ENCODE assay signal across 16 cellular contexts in genomic region chr3:14147063-14147435, GRCh38. TPM values are rescaled to one million over a fixed set of nuclear protein-coding genes. Genes with fewer than 3 reads are reported as not detected.
A peak's percentile ranks its signal among the peaks of the same experiment; 100 is the strongest.
DNase-seq lines count a peak whose midpoint lies in the region; ATAC-seq and TF ChIP-seq lines count a peak whose summit lies in the region.
"Had no signal": no experiment of that assay in that cellular context is flagged by ENCODE, and none has a peak within 500 bp of the region (broad histone marks: within the 10 kb centered on the region; RNA-seq: fewer than 3 reads in every experiment).

No MANE protein-coding gene starts in this region.

- H3K4me3 ChIP-seq in heart right ventricle: no peak overlapping the region
- no peak overlapping the region for H3K4me3 ChIP-seq in coronary artery
- H3K4me3 ChIP-seq in neutrophil (ENCODE audit: low read depth in 1 of 2, low read length in 1 of 2): peak overlapping the region in 1 of 2 experiments; percentile 11
- H3K4me3 ChIP-seq: PC-9, tibial nerve had no signal

- H3K9me3 ChIP-seq in heart right ventricle: no peaks in the 10 kb centered on the region
- H3K9me3 ChIP-seq in neutrophil: no peaks in the 10 kb centered on the region
- H3K9me3 ChIP-seq: tibial nerve had no signal

- no peak for ATAC-seq in heart right ventricle
- ATAC-seq in GM18909 (IDR thresholded peaks at IDR 0.05; ENCODE audit: poor library complexity, unreplicated experiment): no peak
- ATAC-seq: foreskin keratinocyte, sciatic nerve had no signal

- peak; percentile 58 for DNase-seq in cardiac septum (ENCODE audit: low spot score)
- no peak for DNase-seq in heart right ventricle
- peak; percentile 62 for DNase-seq in coronary artery (ENCODE audit: low spot score)
- DNase-seq in DMS53 (lab: John Stamatoyannopoulos, UW): no peak
- no peak for DNase-seq in effector CD8-positive, alpha-beta T cell (lab: John Stamatoyannopoulos, UW)
- DNase-seq in NCI-H2171 treated with DMSO at 0.1 percent for 48 hours (lab: John Stamatoyannopoulos, UW): no peak
- DNase-seq: activated CD4-positive, alpha-beta T cell treated with anti-CD3 and anti-CD28 coated beads, Interleukin-2, amount 50 U/mL, for 4 hours; activated naive CD4-positive, alpha-beta T cell treated with Interleukin-2 at 50 U/mL for 16 hours; DMS153; foreskin keratinocyte; NCI-H446; PC-9 had no signal

- H3K27ac ChIP-seq in heart right ventricle: peak overlapping the region in 1 of 10 donors; percentile 33
- H3K27ac ChIP-seq in coronary artery: peak overlapping the region; percentile 81 to 95
- peak overlapping the region; percentile 99 for H3K27ac ChIP-seq in neutrophil
- H3K27ac ChIP-seq: foreskin keratinocyte, PC-9 had no signal

- H3K27me3 ChIP-seq in heart right ventricle (no peaks in the 10 kb centered on the region), neutrophil (no peaks in the 10 kb centered on the region)
- H3K27me3 ChIP-seq: foreskin keratinocyte, tibial nerve had no signal

- H3K36me3 ChIP-seq in heart right ventricle (peaks cover 0 to 74% (median 50%) of the 10 kb centered on the region in 9 donors), neutrophil (peaks cover 57% of the 10 kb centered on the region)

- WGBS in heart right ventricle, 2 donors: 90 to 94% methylated on average over 5 of the region's 5 CpGs

- H3K4me1 ChIP-seq in heart right ventricle: peaks cover 9 to 56% (median 35%) of the 10 kb centered on the region in 9 donors
- peaks cover 48 to 49% of the 10 kb centered on the region in 2 experiments for H3K4me1 ChIP-seq in neutrophil (ENCODE audit: control insufficient read depth in 1 of 2, insufficient read depth in 1 of 2, low read depth in 1 of 2, low read length in 1 of 2)

- TF ChIP-seq CTCF in heart right ventricle (IDR thresholded peaks at IDR 0.05) (no peak), coronary artery (IDR thresholded peaks at IDR 0.05) (no peak), neutrophil (IDR thresholded peaks at IDR 0.05) (no peak)

- intact Hi-C loops in cardiac septum (cut with DNase I) (no loop called here), heart right ventricle (cut with DNase I) (no loop called here)

RNA-seq across cellular contexts. Expression of gene TMEM43, which starts 22.2 kb away (rescaled TPM):
- total RNA-seq in cardiac septum: 62.0 TPM
- total RNA-seq in heart right ventricle: 10 to 100 TPM; 23.9 to 47.4 (median 37.2) TPM
- 10 to 100 TPM; 38.0 to 98.0 TPM for polyA plus RNA-seq in heart right ventricle

RNA-seq across cellular contexts. Expression of gene CHCHD4, which starts 22.4 kb away (rescaled TPM):
- total RNA-seq in cardiac septum (23.0 TPM), heart right ventricle (10 to 100 TPM; 18.0 to 37.2 (median 28.0) TPM)
- 10 to 100 TPM; 20.1 to 23.8 TPM for polyA plus RNA-seq in heart right ventricle

RNA-seq across cellular contexts. Expression of gene XPC, which starts 31.4 kb away (rescaled TPM):
- total RNA-seq in cardiac septum (16.7 TPM), heart right ventricle (10 to 100 TPM in 5 of 10 donors, 1 to 10 TPM in 5; 8.5 to 15.8 (median 11.3) TPM)
- 1 to 10 TPM; 7.3 to 9.7 TPM for polyA plus RNA-seq in heart right ventricle

RNA-seq across cellular contexts. Expression of gene LSM3, which starts 31.6 kb away (rescaled TPM):
- total RNA-seq in cardiac septum (13.2 TPM), heart right ventricle (10 to 100 TPM; 12.4 to 18.0 (median 15.2) TPM)
- polyA plus RNA-seq in heart right ventricle: 10 to 100 TPM in 1 of 2 donors, 1 to 10 TPM in 1; 5.6 to 16.1 TPM

Comparison
In these comparisons a context has a peak if more than half of its experiments do, and no peak if none do; other contexts are left out.
1. DNase-seq: peak in cardiac septum (single experiment) and coronary artery (single experiment); none in heart right ventricle (0 of 2), DMS53 (single experiment), effector CD8-positive, alpha-beta T cell (single experiment) and NCI-H2171 treated with DMSO at 0.1 percent for 48 hours (single experiment).